ENCODE assay signal across 8 cellular contexts in the genomic region with DNA sequence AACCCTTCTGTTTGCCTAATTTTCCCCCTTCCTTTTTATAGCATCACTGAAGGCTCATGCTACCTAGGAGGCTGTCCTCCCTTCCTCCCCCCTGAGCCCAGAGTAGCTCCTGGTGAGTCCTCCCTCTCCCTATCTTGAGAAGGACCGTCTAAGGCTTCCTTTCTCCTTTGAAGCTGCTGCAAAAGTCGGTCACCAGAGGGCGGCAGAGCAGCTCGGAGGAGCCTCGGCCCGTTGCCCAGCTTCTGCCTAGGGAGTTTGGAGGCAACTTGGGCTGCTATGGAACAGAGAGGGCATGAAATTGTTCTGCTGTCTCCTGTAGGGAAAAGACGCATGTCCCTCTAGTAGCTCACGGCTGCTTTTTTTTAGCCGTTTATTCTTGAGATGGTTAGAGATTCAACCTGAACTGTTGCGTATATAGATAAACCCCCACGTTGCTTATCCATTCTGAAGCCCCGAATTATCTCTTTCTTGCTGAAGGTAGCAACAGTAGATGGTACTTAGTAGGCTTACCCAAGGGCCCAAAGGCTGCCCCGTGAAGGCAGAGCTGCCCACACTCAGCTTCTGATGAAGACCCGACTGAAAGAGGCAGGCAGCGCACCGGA. TPM values are rescaled to one million over a fixed set of nuclear protein-coding genes. Genes with fewer than 3 reads are reported as not detected.
DNase-seq lines count a peak whose midpoint lies in the region; ATAC-seq and TF ChIP-seq lines count a peak whose summit lies in the region.

No MANE protein-coding gene starts in this region.

- peak; percentile 63 for DNase-seq in EL
- DNase-seq in M059J (ENCODE audit: low read depth) = peak; percentile 58
- peak; percentile 35 for DNase-seq in T follicular helper cell (ENCODE audit: low read depth)
- DNase-seq in adrenal gland = peak; percentile 75 to 90 (median 85)
- peak; percentile 88 for DNase-seq in left cardiac atrium
- peak; percentile 67 for DNase-seq in retina

- H3K27ac ChIP-seq in adrenal gland = no peak overlapping the region

- TF ChIP-seq CTCF in adrenal gland (IDR thresholded peaks at IDR 0.05) = peak; percentile 67 to 81 (median 74)

- 35 to 43% (median 37%) methylated on average over 14 to 16 of the region's 16 CpGs for WGBS in adrenal gland, 4 donors

- H3K4me1 ChIP-seq in adrenal gland (replicated peaks in 1 of 2) = peaks cover 0 to 8% of the 10 kb centered on the region in 2 donors

- intact Hi-C loops in adrenal gland (cut with DNase I) = loop anchor here in 1 of 2 donors (10.0 kb wide), 2 partner anchors 400 to 950 kb away; no protein-coding TSS in a partner anchor
- intact Hi-C loops in left cardiac atrium (cut with DNase I) = loop anchor here in 1 of 2 donors (5.0 kb wide), 1 partner anchor 303 kb away; no protein-coding TSS in a partner anchor

- H3K36me3 ChIP-seq in adrenal gland (replicated peaks in 1 of 2) = no peaks in the 10 kb centered on the region

- H3K9me3 ChIP-seq in adrenal gland (replicated peaks in 1 of 3) = no peaks in the 10 kb centered on the region

- ATAC-seq in left cardiac atrium = peak; percentile 64
- ATAC-seq in GM19395 (IDR thresholded peaks at IDR 0.05; ENCODE audit: unreplicated experiment) = no peak
- no peak for ATAC-seq in GM19328 (IDR thresholded peaks at IDR 0.05; ENCODE audit: unreplicated experiment)

- H3K4me3 ChIP-seq in adrenal gland = no peak overlapping the region

- no peak for TF ChIP-seq POLR2A in adrenal gland (IDR thresholded peaks at IDR 0.05)

- H3K27me3 ChIP-seq in adrenal gland = no peaks in the 10 kb centered on the region

RNA-seq across cellular contexts. Expression of a gene that starts 5.7 kb away (rescaled TPM):
- 25.5 and 43.5 TPM in 2 replicates for total RNA-seq in M059J (2014; rRNA removed; shearing (Covaris generic))
- total RNA-seq in adrenal gland = 10 to 100 TPM in 1 of 8 donors, 1 to 10 TPM in 6, under 1 TPM in 1; 0.97 to 11.1 (median 3.5) TPM
- polyA plus RNA-seq in adrenal gland = 1 to 10 TPM in 2 of 3 donors, under 1 TPM in 1; 0.57 to 1.3 (median 1.2) TPM
- 1 to 10 TPM; 1.8 to 5.0 TPM for total RNA-seq in left cardiac atrium

RNA-seq across cellular contexts. Expression of a gene that starts 40.3 kb away (rescaled TPM):
- 7.9 and 9.6 TPM in 2 replicates for total RNA-seq in M059J (2014; rRNA removed; shearing (Covaris generic))
- total RNA-seq in adrenal gland (10 to 100 TPM; 10.8 to 19.1 (median 13.0) TPM), left cardiac atrium (1 to 10 TPM; 7.0 to 7.6 TPM)
- polyA plus RNA-seq in adrenal gland = 1 to 10 TPM; 1.2 to 3.5 (median 1.2) TPM

RNA-seq across cellular contexts. Expression of a gene that starts 56.2 kb away (rescaled TPM):
- 32.5 and 42.0 TPM in 2 replicates for total RNA-seq in M059J (2014; rRNA removed; shearing (Covaris generic))
- 100 to 1,000 TPM in 5 of 8 donors, 10 to 100 TPM in 3; 59.5 to 214 (median 130) TPM for total RNA-seq in adrenal gland
- polyA plus RNA-seq in adrenal gland = 100 to 1,000 TPM in 1 of 3 donors, 10 to 100 TPM in 2; 46.2 to 147 (median 66.0) TPM
- 10 to 100 TPM; 50.3 to 53.1 TPM for total RNA-seq in left cardiac atrium

Comparison
In these comparisons a context has a peak if more than half of its experiments do, and no peak if none do; other contexts are left out.
1. DNase-seq: peak in every context shown above with its lines; median percentile 88 in left cardiac atrium; 85 in adrenal gland; 67 in retina; 63 in EL; 58 in M059J; 35 in T follicular helper cell.
2. ATAC-seq: peak in left cardiac atrium (2 of 2); none in GM19395 (single experiment) and GM19328 (single experiment).